ENCODE assay signal across 8 cellular contexts in genomic region chr9:124337562-124337961, GRCh38.
"Had no signal": no experiment of that assay in that cellular context is flagged by ENCODE, and none has a peak within 500 bp of the region (broad histone marks: within the 10 kb centered on the region; RNA-seq: fewer than 3 reads in every experiment).

No MANE protein-coding gene starts in this region.

- H3K4me3 ChIP-seq: GM23338 had no signal

- H3K27me3 Mint-ChIP-seq: IgD-negative memory B cell had no signal

- H3K27ac Mint-ChIP-seq: GM23338, H9 had no signal

- H3K9me3 Mint-ChIP-seq: IgD-negative memory B cell had no signal

- ATAC-seq: GM23338, HepG2 had no signal

- H3K27ac ChIP-seq: HL-60, KMS-11 had no signal

- H3K4me3 Mint-ChIP-seq: GM23338, H9, IgD-negative memory B cell had no signal

- DNase-seq: H9, HCEC 1CT, KBM-7 had no signal
